In the genomic region with DNA sequence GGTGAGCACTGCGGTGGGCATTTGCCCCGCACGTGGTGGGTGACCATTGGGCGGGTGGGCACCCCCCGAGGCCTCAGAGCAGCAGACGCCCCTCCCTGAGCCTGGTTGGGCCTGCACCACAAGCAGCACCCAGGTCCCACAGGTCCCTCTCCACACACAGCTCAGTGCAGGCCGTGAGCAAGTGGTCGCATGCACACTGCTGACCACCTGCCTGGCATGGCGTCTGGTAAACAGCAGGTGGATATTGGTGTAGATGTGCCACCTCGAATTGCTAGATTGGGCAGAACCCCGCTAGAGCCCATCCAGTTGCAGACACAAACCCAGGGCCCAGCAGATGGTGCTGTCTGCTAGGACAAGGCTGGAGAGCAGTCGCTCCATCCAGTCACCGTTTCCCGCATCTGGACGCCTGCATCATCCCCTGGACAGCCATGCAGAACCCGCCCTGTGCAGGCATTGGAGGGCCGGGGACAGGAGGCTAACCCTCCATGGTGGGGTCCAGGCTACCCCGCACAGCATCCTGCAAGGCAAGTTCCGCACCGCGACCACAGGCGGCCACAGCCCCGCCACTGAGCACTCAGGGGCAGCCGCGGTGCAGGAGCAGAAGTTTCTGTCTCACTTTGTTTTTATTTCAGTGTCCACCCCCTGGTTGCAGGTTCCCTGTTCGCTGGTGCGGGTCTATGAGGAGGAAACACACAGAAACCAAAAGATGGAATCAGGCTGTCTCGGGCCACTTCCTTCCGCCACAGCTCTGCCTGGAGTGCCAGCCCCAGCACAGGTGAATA, we compare ENCODE assay signal across 9 cellular contexts. TPM values are rescaled to one million over a fixed set of nuclear protein-coding genes. Genes with fewer than 3 reads are reported as not detected.
DNase-seq lines count a peak whose midpoint lies in the region; ATAC-seq, FAIRE-seq and TF ChIP-seq lines count a peak whose summit lies in the region.
"Had no signal": no experiment of that assay in that cellular context is flagged by ENCODE, and none has a peak within 500 bp of the region (broad histone marks: within the 10 kb centered on the region; RNA-seq: fewer than 3 reads in every experiment).

No MANE protein-coding gene starts in this region.

- H3K9me3 ChIP-seq in GM12878 (replicated peaks; ENCODE audit: control insufficient read depth, insufficient read depth, low read length), result peaks cover 7% of the 10 kb centered on the region; the same call in 2 of the 3 replicates
- no peaks in the 10 kb centered on the region for H3K9me3 ChIP-seq in kidney (ENCODE audit: control insufficient read depth in 1 of 2, low read length in 2 of 2)
- H3K9me3 ChIP-seq in tibial artery, result no peaks in the 10 kb centered on the region

- POLR2A ChIA-PET in GM12878 (lab: Charles Lee), result no interaction called here

- TF ChIP-seq EP300 in GM12878 (IDR thresholded peaks at IDR 0.05; ENCODE audit: borderline replicate concordance in 1 of 2, control insufficient read depth in 1 of 2, low read depth in 2 of 2, low read length in 2 of 2), result no peak

- H3K9ac ChIP-seq in GM12878 (ENCODE audit: control insufficient read depth, insufficient read depth, low read length) (no peak overlapping the region), kidney (ENCODE audit: low read length in 2 of 2) (no peak overlapping the region)

- H3K4me1 ChIP-seq in GM12878 (ENCODE audit: control insufficient read depth, insufficient read depth, low read length), result no peaks in the 10 kb centered on the region; the same call in 1 of the 2 replicates
- H3K4me1 ChIP-seq in kidney (ENCODE audit: control insufficient read depth in 1 of 2, insufficient read depth in 1 of 2, low read depth in 1 of 2, low read length in 2 of 2), result no peaks in the 10 kb centered on the region
- H3K4me1 ChIP-seq in tibial artery, result no peaks in the 10 kb centered on the region

- peak; percentile 88 for TF ChIP-seq RAD21 in GM12878 (IDR thresholded peaks at IDR 0.05; ENCODE audit: insufficient read depth, low read depth, low read length)

- H3K36me3 ChIP-seq in GM12878 (ENCODE audit: control insufficient read depth in 2 of 2, insufficient read depth in 2 of 2, low read length in 1 of 2), result no peaks in the 10 kb centered on the region
- H3K36me3 ChIP-seq in kidney (ENCODE audit: control insufficient read depth in 1 of 2, insufficient read depth in 2 of 2, low read length in 2 of 2), result no peaks in the 10 kb centered on the region
- no peaks in the 10 kb centered on the region for H3K36me3 ChIP-seq in tibial artery

- intact Hi-C loops in GM12878 (cut with micrococcal nuclease; ENCODE audit: unreplicated experiment) (loop anchor here (1.0 to 5.0 kb wide), 2 partner anchors 58 to 371 kb away; no protein-coding TSS in a partner anchor), kidney (cut with DNase I) (no loop called here), tibial artery (cut with DNase I; ENCODE audit: low total_unique reads) (no loop called here)

- H3K27me3 ChIP-seq in GM12878 (replicated peaks in 1 of 2; ENCODE audit: control insufficient read depth in 2 of 2, insufficient read depth in 2 of 2, low read length in 1 of 2) (no peaks in the 10 kb centered on the region; a peak in 1 of 4 replicates), tibial artery (peaks cover 0 to 28% of the 10 kb centered on the region in 2 donors)

- H3K4me3 ChIP-seq in GM12878 (0 out of 2 replicates have a peak overlapping the region, but pooled peaks have one; percentile 9), kidney (ENCODE audit: low read length in 2 of 2) (no peak overlapping the region), tibial artery (no peak overlapping the region)

- peak overlapping the region; percentile 67 for H3K4me2 ChIP-seq in GM12878 (ENCODE audit: control insufficient read depth, insufficient read depth)

- H2AFZ ChIP-seq in GM12878 (ENCODE audit: control insufficient read depth, low read depth, low read length), result peak overlapping the region; percentile 29; the same call in 1 of the 2 replicates

- ATAC-seq in GM19043 (IDR thresholded peaks at IDR 0.05; ENCODE audit: low read depth, unreplicated experiment), result peak; percentile 52
- ATAC-seq in GM12878, result peak; percentile 90

- TF ChIP-seq POLR2A in GM12878 (IDR thresholded peaks at IDR 0.05; ENCODE audit: low read depth, low read length), result no peak

- CTCF ChIA-PET in GM12878 (lab: Yijun Ruan, JAX), result interaction anchor here (2.4 to 2.5 kb wide), 2 partner anchors 55 to 59 kb away, joined by 9 to 16 read pairs; no protein-coding TSS in a partner anchor

- H3K27ac ChIP-seq in GM12878 (ENCODE audit: control insufficient read depth, insufficient read depth), result no peak overlapping the region
- H3K27ac ChIP-seq in kidney (ENCODE audit: low read depth in 2 of 2, low read length in 2 of 2), result no peak overlapping the region
- H3K27ac ChIP-seq in tibial artery, result no peak overlapping the region

- FAIRE-seq in GM12878 (lab: Jason Lieb, UNC) (no peak), kidney (lab: Jason Lieb, UNC) (no peak)

- RAD21 ChIA-PET in GM12878 (lab: Charles Lee; ENCODE audit: unreplicated experiment), result interaction anchor here (1.2 kb wide), 1 partner anchor 10 kb away, joined by 3 read pairs; no protein-coding TSS in a partner anchor

- WGBS in GM12878 (ENCODE audit: insufficient coverage, insufficient replicate concordance, low lambda C conversion rate, missing lambda C conversion rate), result 11% methylated on average over 29 of the region's 29 CpGs

- DNase-seq in CD1c-positive myeloid dendritic cell (ENCODE audit: extremely low spot score) (peak; percentile 53), T-helper 9 cell (peak; percentile 42), GM12878 (ENCODE audit: low read depth, low spot score) (no peak), kidney (peak; percentile 75), tibial artery (no peak)
- DNase-seq in stimulated activated CD4-positive, alpha-beta T cell treated with anti-CD3 and anti-CD28 coated beads, Interleukin-2, amount 100 ng/mL, for 48 hours, result peak; percentile 49 to 57

- in situ Hi-C loops in GM12878 (cut with MboI), result loop anchor here (5.0 kb wide), 1 partner anchor 56 kb away; no protein-coding TSS in a partner anchor

- H3K79me2 ChIP-seq in GM12878 (ENCODE audit: control insufficient read depth, insufficient read depth, low read length), result no peaks in the 10 kb centered on the region

- H4K20me1 ChIP-seq in GM12878 (ENCODE audit: control insufficient read depth, insufficient read depth), result no peaks in the 10 kb centered on the region

- SMC1A ChIA-PET in GM12878 (lab: Charles Lee; ENCODE audit: uncharacterized antibody, unreplicated experiment), result interaction anchor here (1.1 to 1.8 kb wide), 4 partner anchors 51 to 351 kb away, joined by 3 to 6 read pairs (median 5); no protein-coding TSS in a partner anchor

- no TSS peak for BruUV-seq in GM12878 (replicated peaks; lab: Mats Ljungman, UMichigan)

- peak; percentile 72 for TF ChIP-seq CTCF in LNCAP (IDR thresholded peaks at IDR 0.05)
- peak; percentile 51 to 77 (median 61); a peak in 5 of 6 replicates for TF ChIP-seq CTCF in GM12878 (IDR thresholded peaks at IDR 0.05 in 2 of 3, conservative IDR thresholded peaks at IDR 0.05 in 1 of 3; ENCODE audit: control insufficient read depth in 2 of 3, extremely low read depth in 1 of 3, insufficient read depth in 1 of 3, low read depth in 3 of 3, low read length in 3 of 3)
- peak; percentile 39 for TF ChIP-seq CTCF in kidney (IDR thresholded peaks at IDR 0.05; ENCODE audit: borderline replicate concordance, extremely low read depth, insufficient read depth)
- no peak for TF ChIP-seq CTCF in tibial artery (IDR thresholded peaks at IDR 0.05)

TF ChIP-seq in GM12878, 131 proteins besides CTCF, POLR2A, EP300 and RAD21:
- TF ChIP-seq RUNX3 (IDR thresholded peaks at IDR 0.05; ENCODE audit: low read length), result peak; percentile 35; the same call in 1 of the 2 replicates
- TF ChIP-seq SMC3 (IDR thresholded peaks at IDR 0.05; ENCODE audit: borderline replicate concordance, low read length), result peak; percentile 60
- no peak for TF ChIP-seq CBX3 (IDR thresholded peaks at IDR 0.05; ENCODE audit: borderline replicate concordance, low read depth)
- TF ChIP-seq RB1 (IDR thresholded peaks at IDR 0.05; ENCODE audit: borderline replicate concordance), result 0 out of 2 replicates have a peak, but pooled peaks have one; percentile 21
- TF ChIP-seq SMARCA5 (IDR thresholded peaks at IDR 0.05), result 0 out of 2 replicates have a peak, but pooled peaks have one; percentile 17
- TF ChIP-seq PAX5 (IDR thresholded peaks at IDR 0.05; ENCODE audit: borderline replicate concordance, low read depth, low read length), result 0 out of 2 replicates have a peak, but pooled peaks have one; percentile 41

RNA-seq across cellular contexts. Expression of gene RIMBP2, which starts 45.6 kb away (rescaled TPM):
- 139 and 149 TPM in 2 replicates for total RNA-seq in GM12878 (2013; cell fraction: nucleolus; rRNA removed)
- total RNA-seq in GM12878 (2014; rRNA removed) (0.06 and 0.22 TPM in 2 replicates), GM12878 (2014; rRNA removed; fragmentation: Illumina TruSeq; extraction: Trizol) (0.04 and 0.09 TPM in 2 replicates), GM12878 (2021) (0.41 and 0.43 TPM in 2 replicates), kidney (51.7 TPM)
- 1.8 TPM for polyA plus RNA-seq in GM12878 (2011; ENCODE audit: low read depth)
- polyA plus RNA-seq in GM12878 (2011; rRNA removed) (1.4 and 2.9 TPM in 2 replicates), GM12878 (2014; fragmentation: Illumina TruSeq; extraction: Trizol) (0.07 TPM in 1 of 2 replicates, not detected in the other), GM12878 (2014; fragmentation: Nextera tagmentation; extraction: Ambion mirVana) (under 1 TPM in 1 of 2 experiments, not detected in 1; 0.04 TPM), GM12878 (2014; rRNA removed) (0.08 and 0.11 TPM in 2 replicates), GM12878 (2016; fragmentation: Nextera tagmentation; extraction: Ambion mirVana) (under 1 TPM; 0.06 to 0.24 TPM), kidney (ENCODE audit: insufficient read depth, low read depth, low replicate concordance) (2.8 TPM)
- 1.4 and 1.5 TPM in 2 replicates for polyA plus RNA-seq in GM12878 (2011; cell fraction: cytosol; rRNA removed)
- 9.4 and 9.6 TPM in 2 replicates for polyA plus RNA-seq in GM12878 (2011; cell fraction: nucleus; rRNA removed)
- 2.9 and 4.5 TPM in 2 replicates for polyA plus RNA-seq in GM12878 (2012)
- polyA minus RNA-seq in GM12878 (2011; rRNA and poly(A)+ RNA removed), result 2.0 and 3.5 TPM in 2 replicates
- polyA minus RNA-seq in GM12878 (2011; cell fraction: cytosol; rRNA and poly(A)+ RNA removed), result 0.52 and 0.80 TPM in 2 replicates
- 1.8 and 6.6 TPM in 2 replicates for polyA minus RNA-seq in GM12878 (2011; cell fraction: nucleus; rRNA and poly(A)+ RNA removed)
- polyA plus RNA-seq: IgD-negative memory B cell had no signal

Comparison
In these comparisons a context has a peak if more than half of its experiments do, and no peak if none do; other contexts are left out.
1. DNase-seq: peak in CD1c-positive myeloid dendritic cell (single experiment), T-helper 9 cell (single experiment), kidney (single experiment) and stimulated activated CD4-positive, alpha-beta T cell treated with anti-CD3 and anti-CD28 coated beads, Interleukin-2, amount 100 ng/mL, for 48 hours (2 of 2); none in GM12878 (single experiment) and tibial artery (0 of 2).
2. CTCF ChIP-seq: peak in LNCAP (single experiment), GM12878 (3 of 3) and kidney (single experiment); none in tibial artery (0 of 2).